Comparison of ENCODE assay signal across 1 cellular context in the genomic region with DNA sequence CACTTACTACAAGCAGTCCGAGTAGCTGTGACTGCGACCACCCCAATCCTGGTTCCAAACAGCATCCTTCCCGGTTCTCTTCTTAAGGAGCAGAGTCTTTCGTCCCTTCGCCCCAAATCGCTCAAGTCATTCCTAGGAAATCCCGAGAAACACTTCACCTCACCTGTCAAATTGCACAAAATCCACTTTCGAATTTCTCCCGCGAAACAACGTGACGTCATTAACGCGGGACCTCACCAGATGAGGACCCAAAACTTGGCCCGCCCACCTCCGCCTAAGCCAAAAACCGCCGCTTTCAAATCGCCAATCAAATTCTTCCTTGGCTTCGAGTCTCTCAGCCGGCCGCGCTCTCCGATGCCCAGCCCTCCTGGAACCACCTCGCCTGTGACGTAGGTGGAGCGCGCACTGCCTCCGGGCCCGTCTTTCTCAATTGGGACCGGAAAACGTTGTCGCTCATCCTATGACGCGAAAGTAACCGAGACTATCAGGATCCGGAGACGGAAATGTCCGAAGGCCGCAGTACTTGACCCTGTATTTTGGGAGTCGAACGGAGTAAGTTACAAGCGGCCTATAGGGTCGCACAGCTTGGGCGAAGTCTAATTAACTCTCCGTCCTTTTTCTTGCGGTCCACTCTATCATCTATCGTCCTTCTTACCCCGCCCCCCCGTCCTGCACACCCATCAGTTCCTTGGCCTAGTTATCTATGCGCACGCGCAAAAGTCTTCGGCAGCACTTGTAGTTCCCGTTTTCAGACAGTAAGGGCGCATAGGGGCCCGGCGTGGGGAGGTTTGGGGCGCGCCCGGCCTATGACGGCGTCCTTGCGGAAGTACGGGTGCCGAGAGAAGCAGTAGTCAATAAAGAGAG.
TF ChIP-seq lines count a peak whose summit lies in the region.

Gene LARP7, plus strand, starts transcription at position 456 of the 864 bp plus-strand sequence. CDS start 7,527 bp downstream, outside the sequence.
Gene ZGRF1, minus strand, starts transcription at position 222 of the 864 bp plus-strand sequence. CDS start 3,733 bp downstream, outside the sequence.

TF ChIP-seq in HepG2, 621 proteins besides CTCF, POLR2A, EP300 and RAD21 (continued from another document and continues in another):
- TF ChIP-seq, protein P1, sequence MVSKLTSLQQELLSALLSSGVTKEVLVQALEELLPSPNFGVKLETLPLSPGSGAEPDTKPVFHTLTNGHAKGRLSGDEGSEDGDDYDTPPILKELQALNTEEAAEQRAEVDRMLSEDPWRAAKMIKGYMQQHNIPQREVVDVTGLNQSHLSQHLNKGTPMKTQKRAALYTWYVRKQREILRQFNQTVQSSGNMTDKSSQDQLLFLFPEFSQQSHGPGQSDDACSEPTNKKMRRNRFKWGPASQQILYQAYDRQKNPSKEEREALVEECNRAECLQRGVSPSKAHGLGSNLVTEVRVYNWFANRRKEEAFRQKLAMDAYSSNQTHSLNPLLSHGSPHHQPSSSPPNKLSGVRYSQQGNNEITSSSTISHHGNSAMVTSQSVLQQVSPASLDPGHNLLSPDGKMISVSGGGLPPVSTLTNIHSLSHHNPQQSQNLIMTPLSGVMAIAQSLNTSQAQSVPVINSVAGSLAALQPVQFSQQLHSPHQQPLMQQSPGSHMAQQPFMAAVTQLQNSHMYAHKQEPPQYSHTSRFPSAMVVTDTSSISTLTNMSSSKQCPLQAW (CRISPR knock-in tag; IDR thresholded peaks at IDR 0.05), result peak; percentile 54; the same call in 1 of the 2 replicates
- TF ChIP-seq ARNT2 (CRISPR knock-in tag; IDR thresholded peaks at IDR 0.05; ENCODE audit: low read depth) (no peak; the same call in 1 of the 2 replicates), MAFF (IDR thresholded peaks at IDR 0.05; ENCODE audit: low read depth, low read length) (no peak), HNRNPLL (IDR thresholded peaks at IDR 0.05; ENCODE audit: low read depth, low read length, poor library complexity, severe bottlenecking) (peak; percentile 61), RCOR2 (CRISPR knock-in tag; IDR thresholded peaks at IDR 0.05) (no peak), SP140L (CRISPR knock-in tag; IDR thresholded peaks at IDR 0.05; ENCODE audit: borderline replicate concordance) (no peak), ZSCAN20 (CRISPR knock-in tag; IDR thresholded peaks at IDR 0.05; ENCODE audit: borderline replicate concordance) (no peak), KDM3A (CRISPR knock-in tag; IDR thresholded peaks at IDR 0.05; ENCODE audit: low read depth) (peak; percentile 24; the same call in 1 of the 2 replicates), ZNF605 (CRISPR knock-in tag; IDR thresholded peaks at IDR 0.05) (peak; percentile 92), DPF2 (CRISPR knock-in tag; IDR thresholded peaks at IDR 0.05; ENCODE audit: borderline replicate concordance, low read depth) (no peak), NFE2 (CRISPR knock-in tag; IDR thresholded peaks at IDR 0.05) (no peak), TAF15 (IDR thresholded peaks at IDR 0.05; ENCODE audit: low read depth, low read length, poor library complexity, severe bottlenecking) (no peak), MYPOP (CRISPR knock-in tag; IDR thresholded peaks at IDR 0.05) (peak; percentile 64; the same call in 1 of the 2 replicates), ZNF615 (CRISPR knock-in tag; IDR thresholded peaks at IDR 0.05; ENCODE audit: borderline replicate concordance) (peak; percentile 81; the same call in 1 of the 2 replicates), MTF1 (CRISPR knock-in tag; IDR thresholded peaks at IDR 0.05) (no peak), NFKB2 (CRISPR knock-in tag; IDR thresholded peaks at IDR 0.05; ENCODE audit: borderline replicate concordance) (peak; percentile 78; the same call in 1 of the 2 replicates), MXI1 (IDR thresholded peaks at IDR 0.05; ENCODE audit: borderline replicate concordance, low read depth, low read length) (peak; percentile 79; the same call in 2 of the 3 replicates), ZNF224 (CRISPR knock-in tag; IDR thresholded peaks at IDR 0.05) (0 out of 2 replicates have a peak, but pooled peaks have one; percentile 29), ELF1 (CRISPR knock-in tag; IDR thresholded peaks at IDR 0.05) (peak; percentile 86), HMGXB4 (CRISPR knock-in tag; IDR thresholded peaks at IDR 0.05; ENCODE audit: borderline replicate concordance in 1 of 2, low read depth in 1 of 2) (peak; percentile 56 to 76), SALL1 (CRISPR knock-in tag; IDR thresholded peaks at IDR 0.05) (peak; percentile 50), TIGD3 (CRISPR knock-in tag; IDR thresholded peaks at IDR 0.05; ENCODE audit: borderline replicate concordance) (0 out of 2 replicates have a peak, but pooled peaks have one; percentile 77), KDM4B (CRISPR knock-in tag; IDR thresholded peaks at IDR 0.05) (no peak)
- TF ChIP-seq, protein P2, sequence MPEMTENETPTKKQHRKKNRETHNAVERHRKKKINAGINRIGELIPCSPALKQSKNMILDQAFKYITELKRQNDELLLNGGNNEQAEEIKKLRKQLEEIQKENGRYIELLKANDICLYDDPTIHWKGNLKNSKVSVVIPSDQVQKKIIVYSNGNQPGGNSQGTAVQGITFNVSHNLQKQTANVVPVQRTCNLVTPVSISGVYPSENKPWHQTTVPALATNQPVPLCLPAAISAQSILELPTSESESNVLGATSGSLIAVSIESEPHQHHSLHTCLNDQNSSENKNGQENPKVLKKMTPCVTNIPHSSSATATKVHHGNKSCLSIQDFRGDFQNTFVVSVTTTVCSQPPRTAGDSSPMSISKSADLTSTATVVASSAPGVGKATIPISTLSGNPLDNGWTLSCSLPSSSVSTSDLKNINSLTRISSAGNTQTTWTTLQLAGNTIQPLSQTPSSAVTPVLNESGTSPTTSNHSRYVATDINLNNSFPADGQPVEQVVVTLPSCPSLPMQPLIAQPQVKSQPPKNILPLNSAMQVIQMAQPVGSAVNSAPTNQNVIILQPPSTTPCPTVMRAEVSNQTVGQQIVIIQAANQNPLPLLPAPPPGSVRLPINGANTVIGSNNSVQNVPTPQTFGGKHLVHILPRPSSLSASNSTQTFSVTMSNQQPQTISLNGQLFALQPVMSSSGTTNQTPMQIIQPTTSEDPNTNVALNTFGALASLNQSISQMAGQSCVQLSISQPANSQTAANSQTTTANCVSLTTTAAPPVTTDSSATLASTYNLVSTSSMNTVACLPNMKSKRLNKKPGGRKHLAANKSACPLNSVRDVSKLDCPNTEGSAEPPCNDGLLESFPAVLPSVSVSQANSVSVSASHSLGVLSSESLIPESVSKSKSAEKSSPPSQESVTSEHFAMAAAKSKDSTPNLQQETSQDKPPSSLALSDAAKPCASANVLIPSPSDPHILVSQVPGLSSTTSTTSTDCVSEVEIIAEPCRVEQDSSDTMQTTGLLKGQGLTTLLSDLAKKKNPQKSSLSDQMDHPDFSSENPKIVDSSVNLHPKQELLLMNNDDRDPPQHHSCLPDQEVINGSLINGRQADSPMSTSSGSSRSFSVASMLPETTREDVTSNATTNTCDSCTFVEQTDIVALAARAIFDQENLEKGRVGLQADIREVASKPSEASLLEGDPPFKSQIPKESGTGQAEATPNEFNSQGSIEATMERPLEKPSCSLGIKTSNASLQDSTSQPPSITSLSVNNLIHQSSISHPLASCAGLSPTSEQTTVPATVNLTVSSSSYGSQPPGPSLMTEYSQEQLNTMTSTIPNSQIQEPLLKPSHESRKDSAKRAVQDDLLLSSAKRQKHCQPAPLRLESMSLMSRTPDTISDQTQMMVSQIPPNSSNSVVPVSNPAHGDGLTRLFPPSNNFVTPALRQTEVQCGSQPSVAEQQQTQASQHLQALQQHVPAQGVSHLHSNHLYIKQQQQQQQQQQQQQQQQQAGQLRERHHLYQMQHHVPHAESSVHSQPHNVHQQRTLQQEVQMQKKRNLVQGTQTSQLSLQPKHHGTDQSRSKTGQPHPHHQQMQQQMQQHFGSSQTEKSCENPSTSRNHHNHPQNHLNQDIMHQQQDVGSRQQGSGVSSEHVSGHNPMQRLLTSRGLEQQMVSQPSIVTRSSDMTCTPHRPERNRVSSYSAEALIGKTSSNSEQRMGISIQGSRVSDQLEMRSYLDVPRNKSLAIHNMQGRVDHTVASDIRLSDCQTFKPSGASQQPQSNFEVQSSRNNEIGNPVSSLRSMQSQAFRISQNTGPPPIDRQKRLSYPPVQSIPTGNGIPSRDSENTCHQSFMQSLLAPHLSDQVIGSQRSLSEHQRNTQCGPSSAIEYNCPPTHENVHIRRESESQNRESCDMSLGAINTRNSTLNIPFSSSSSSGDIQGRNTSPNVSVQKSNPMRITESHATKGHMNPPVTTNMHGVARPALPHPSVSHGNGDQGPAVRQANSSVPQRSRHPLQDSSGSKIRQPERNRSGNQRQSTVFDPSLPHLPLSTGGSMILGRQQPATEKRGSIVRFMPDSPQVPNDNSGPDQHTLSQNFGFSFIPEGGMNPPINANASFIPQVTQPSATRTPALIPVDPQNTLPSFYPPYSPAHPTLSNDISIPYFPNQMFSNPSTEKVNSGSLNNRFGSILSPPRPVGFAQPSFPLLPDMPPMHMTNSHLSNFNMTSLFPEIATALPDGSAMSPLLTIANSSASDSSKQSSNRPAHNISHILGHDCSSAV (CRISPR knock-in tag; IDR thresholded peaks at IDR 0.05; ENCODE audit: borderline replicate concordance), result no peak
- TF ChIP-seq, protein P3, sequence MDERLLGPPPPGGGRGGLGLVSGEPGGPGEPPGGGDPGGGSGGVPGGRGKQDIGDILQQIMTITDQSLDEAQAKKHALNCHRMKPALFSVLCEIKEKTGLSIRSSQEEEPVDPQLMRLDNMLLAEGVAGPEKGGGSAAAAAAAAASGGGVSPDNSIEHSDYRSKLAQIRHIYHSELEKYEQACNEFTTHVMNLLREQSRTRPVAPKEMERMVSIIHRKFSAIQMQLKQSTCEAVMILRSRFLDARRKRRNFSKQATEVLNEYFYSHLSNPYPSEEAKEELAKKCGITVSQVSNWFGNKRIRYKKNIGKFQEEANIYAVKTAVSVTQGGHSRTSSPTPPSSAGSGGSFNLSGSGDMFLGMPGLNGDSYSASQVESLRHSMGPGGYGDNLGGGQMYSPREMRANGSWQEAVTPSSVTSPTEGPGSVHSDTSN (CRISPR knock-in tag; IDR thresholded peaks at IDR 0.05), result no peak
- TF ChIP-seq, protein P4, sequence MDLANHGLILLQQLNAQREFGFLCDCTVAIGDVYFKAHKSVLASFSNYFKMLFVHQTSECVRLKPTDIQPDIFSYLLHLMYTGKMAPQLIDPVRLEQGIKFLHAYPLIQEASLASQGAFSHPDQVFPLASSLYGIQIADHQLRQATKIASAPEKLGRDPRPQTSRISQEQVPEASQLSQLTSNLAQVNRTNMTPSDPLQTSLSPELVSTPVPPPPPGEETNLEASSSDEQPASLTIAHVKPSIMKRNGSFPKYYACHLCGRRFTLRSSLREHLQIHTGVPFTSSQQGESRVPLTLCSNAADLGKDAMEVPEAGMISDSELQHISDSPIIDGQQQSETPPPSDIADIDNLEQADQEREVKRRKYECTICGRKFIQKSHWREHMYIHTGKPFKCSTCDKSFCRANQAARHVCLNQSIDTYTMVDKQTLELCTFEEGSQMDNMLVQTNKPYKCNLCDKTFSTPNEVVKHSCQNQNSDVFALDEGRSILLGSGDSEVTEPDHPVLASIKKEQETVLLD (CRISPR knock-in tag; IDR thresholded peaks at IDR 0.05; ENCODE audit: low read depth), result peak; percentile 59; the same call in 1 of the 2 replicates
- TF ChIP-seq, protein P5, sequence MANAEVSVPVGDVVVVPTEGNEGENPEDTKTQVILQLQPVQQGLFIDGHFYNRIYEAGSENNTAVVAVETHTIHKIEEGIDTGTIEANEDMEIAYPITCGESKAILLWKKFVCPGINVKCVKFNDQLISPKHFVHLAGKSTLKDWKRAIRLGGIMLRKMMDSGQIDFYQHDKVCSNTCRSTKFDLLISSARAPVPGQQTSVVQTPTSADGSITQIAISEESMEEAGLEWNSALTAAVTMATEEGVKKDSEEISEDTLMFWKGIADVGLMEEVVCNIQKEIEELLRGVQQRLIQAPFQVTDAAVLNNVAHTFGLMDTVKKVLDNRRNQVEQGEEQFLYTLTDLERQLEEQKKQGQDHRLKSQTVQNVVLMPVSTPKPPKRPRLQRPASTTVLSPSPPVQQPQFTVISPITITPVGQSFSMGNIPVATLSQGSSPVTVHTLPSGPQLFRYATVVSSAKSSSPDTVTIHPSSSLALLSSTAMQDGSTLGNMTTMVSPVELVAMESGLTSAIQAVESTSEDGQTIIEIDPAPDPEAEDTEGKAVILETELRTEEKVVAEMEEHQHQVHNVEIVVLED (CRISPR knock-in tag; IDR thresholded peaks at IDR 0.05; ENCODE audit: borderline replicate concordance), result peak; percentile 77
- TF ChIP-seq, protein P6, sequence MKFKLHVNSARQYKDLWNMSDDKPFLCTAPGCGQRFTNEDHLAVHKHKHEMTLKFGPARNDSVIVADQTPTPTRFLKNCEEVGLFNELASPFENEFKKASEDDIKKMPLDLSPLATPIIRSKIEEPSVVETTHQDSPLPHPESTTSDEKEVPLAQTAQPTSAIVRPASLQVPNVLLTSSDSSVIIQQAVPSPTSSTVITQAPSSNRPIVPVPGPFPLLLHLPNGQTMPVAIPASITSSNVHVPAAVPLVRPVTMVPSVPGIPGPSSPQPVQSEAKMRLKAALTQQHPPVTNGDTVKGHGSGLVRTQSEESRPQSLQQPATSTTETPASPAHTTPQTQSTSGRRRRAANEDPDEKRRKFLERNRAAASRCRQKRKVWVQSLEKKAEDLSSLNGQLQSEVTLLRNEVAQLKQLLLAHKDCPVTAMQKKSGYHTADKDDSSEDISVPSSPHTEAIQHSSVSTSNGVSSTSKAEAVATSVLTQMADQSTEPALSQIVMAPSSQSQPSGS (CRISPR knock-in tag; IDR thresholded peaks at IDR 0.05), result peak; percentile 58
